ENCODE assay signal across 7 cellular contexts in genomic region chr7:129401968-129402860, GRCh38. TPM values are rescaled to one million over a fixed set of nuclear protein-coding genes. Genes with fewer than 3 reads are reported as not detected.
A peak's percentile ranks its signal among the peaks of the same experiment; 100 is the strongest.
DNase-seq lines count a peak whose midpoint lies in the region; ATAC-seq and TF ChIP-seq lines count a peak whose summit lies in the region.

No MANE protein-coding gene starts in this region.

- CTCF ChIA-PET in WTC11 (lab: Charles Lee) = interaction anchor here (0.7 to 1.7 kb wide), 4 partner anchors 27 to 69 kb away, joined by 4 to 10 read pairs (median 6); partner anchors contain the start of gene STRIP2

- in situ Hi-C loops in GM13976 (cut with MboI; ENCODE audit: low sequenced_read_pairs, unreplicated experiment) = no loop called here

- no peaks in the 10 kb centered on the region for H3K27me3 Mint-ChIP-seq in WTC11 (ENCODE audit: low read depth)
- no peaks in the 10 kb centered on the region for H3K27me3 Mint-ChIP-seq in natural killer cell (ENCODE audit: low read depth in 2 of 2)

- TF ChIP-seq POLR2A in vagina (IDR thresholded peaks at IDR 0.05) = no peak

- H3K4me1 ChIP-seq in vagina = no peaks in the 10 kb centered on the region

- no peak overlapping the region for H3K27ac Mint-ChIP-seq in WTC11
- H3K27ac Mint-ChIP-seq in natural killer cell = no peak overlapping the region

- peak; percentile 61 for ATAC-seq in HG02642 (IDR thresholded peaks at IDR 0.05; ENCODE audit: poor library complexity, unreplicated experiment)
- peak; percentile 51 for ATAC-seq in WTC11
- ATAC-seq in natural killer cell = peak in 2 of 3 donors; percentile 64 to 68
- no peak for ATAC-seq in HG03442 (IDR thresholded peaks at IDR 0.05; ENCODE audit: unreplicated experiment)

- H3K36me3 Mint-ChIP-seq in WTC11 (peaks cover 4% of the 10 kb centered on the region; the same call in 1 of the 2 replicates), natural killer cell (no peaks in the 10 kb centered on the region)

- H3K27me3 ChIP-seq in vagina = no peaks in the 10 kb centered on the region

- TF ChIP-seq CTCF in GM13976 (IDR thresholded peaks at IDR 0.05; ENCODE audit: borderline replicate concordance, control extremely low read depth, extremely low read depth, insufficient read depth, missing control alignments) (peak; percentile 25), WTC11 (IDR thresholded peaks at IDR 0.05) (no peak), natural killer cell (IDR thresholded peaks at IDR 0.05) (peak; percentile 19), vagina (IDR thresholded peaks at IDR 0.05) (no peak)

- intact Hi-C loops in natural killer cell (cut with micrococcal nuclease) (loop anchor here (1.0 kb wide), 1 partner anchor 70 kb away; no protein-coding TSS in a partner anchor), vagina (cut with DNase I) (no loop called here)

- no peak overlapping the region for H3K27ac ChIP-seq in vagina

- no peak overlapping the region for H3K4me3 ChIP-seq in vagina

- H3K4me3 Mint-ChIP-seq in WTC11 (no peak overlapping the region), natural killer cell (no peak overlapping the region)

- POLR2A ChIA-PET in WTC11 (lab: Charles Lee) = interaction anchor here (0.5 kb wide), 1 partner anchor 131 kb away, joined by 5 read pairs; no protein-coding TSS in a partner anchor

- no peaks in the 10 kb centered on the region for H3K9me3 ChIP-seq in vagina

- H3K36me3 ChIP-seq in vagina = peaks cover 0 to 7% of the 10 kb centered on the region in 2 donors

- DNase-seq in GM13976 (ENCODE audit: low spot score) = peak; percentile 35
- DNase-seq in WTC11 (ENCODE audit: low spot score) = no peak
- no peak for DNase-seq in natural killer cell
- no peak for DNase-seq in ureter (ENCODE audit: low spot score)
- DNase-seq in vagina (ENCODE audit: extremely low spot score in 2 of 2) = no peak

- H3K4me1 Mint-ChIP-seq in WTC11 (peaks cover 17% of the 10 kb centered on the region), natural killer cell (peaks cover 0 to 6% of the 10 kb centered on the region in 2 donors)

- H3K9me3 Mint-ChIP-seq in WTC11 = no peaks in the 10 kb centered on the region
- no peaks in the 10 kb centered on the region for H3K9me3 Mint-ChIP-seq in natural killer cell

TF ChIP-seq in WTC11, 78 proteins besides CTCF, POLR2A, EP300 and RAD21:
- no peak for TF ChIP-seq OVOL2 (CRISPR knock-in tag; IDR thresholded peaks at IDR 0.05; ENCODE audit: borderline replicate concordance)
- no peak for TF ChIP-seq TEAD1 (CRISPR knock-in tag; IDR thresholded peaks at IDR 0.05)
- no peak for TF ChIP-seq ZNF423 (CRISPR knock-in tag; IDR thresholded peaks at IDR 0.05)
- no peak for TF ChIP-seq IRF2 (CRISPR knock-in tag; IDR thresholded peaks at IDR 0.05; ENCODE audit: borderline replicate concordance, low read depth)
- TF ChIP-seq FOXP4 (CRISPR knock-in tag; IDR thresholded peaks at IDR 0.05) = no peak
- TF ChIP-seq MLX (CRISPR knock-in tag; IDR thresholded peaks at IDR 0.05) = no peak
- no peak for TF ChIP-seq ELF4 (CRISPR knock-in tag; IDR thresholded peaks at IDR 0.05; ENCODE audit: low read depth)
- no peak for TF ChIP-seq IRF1 (CRISPR knock-in tag; IDR thresholded peaks at IDR 0.05)
- no peak for TF ChIP-seq ERG (CRISPR knock-in tag; IDR thresholded peaks at IDR 0.05)
- TF ChIP-seq ZNF232 (CRISPR knock-in tag; IDR thresholded peaks at IDR 0.05) = no peak
- TF ChIP-seq NR1H2 (CRISPR knock-in tag; IDR thresholded peaks at IDR 0.05) = no peak
- no peak for TF ChIP-seq USF1 (CRISPR knock-in tag; IDR thresholded peaks at IDR 0.05)
- no peak for TF ChIP-seq ZNF512 (CRISPR knock-in tag; IDR thresholded peaks at IDR 0.05; ENCODE audit: borderline replicate concordance)
- no peak for TF ChIP-seq SMAD3 (CRISPR knock-in tag; IDR thresholded peaks at IDR 0.05; ENCODE audit: borderline replicate concordance)
- TF ChIP-seq CREM (CRISPR knock-in tag; IDR thresholded peaks at IDR 0.05) = no peak
- TF ChIP-seq FOXP1 (CRISPR knock-in tag; IDR thresholded peaks at IDR 0.05; ENCODE audit: borderline replicate concordance) = no peak
- TF ChIP-seq MAX (CRISPR knock-in tag; IDR thresholded peaks at IDR 0.05) = no peak
- no peak for TF ChIP-seq TP53 (CRISPR knock-in tag; IDR thresholded peaks at IDR 0.05)
TF ChIP-seq in WTC11: peak in this region for 0.

RNA-seq across cellular contexts. Expression of gene STRIP2, which starts 32.0 kb away (rescaled TPM):
- total RNA-seq in WTC11 (2021) (6.5 to 7.7 TPM (median 7.6 TPM) in 3 replicates), natural killer cell (1 to 10 TPM; 1.7 to 2.3 (median 2.1) TPM), ureter (0.52 TPM), vagina (0.49 TPM)

Comparison
In these comparisons a context has a peak if more than half of its experiments do, and no peak if none do; other contexts are left out.
1. CTCF ChIP-seq: peak in GM13976 (single experiment) and natural killer cell (single experiment); none in WTC11 (single experiment) and vagina (0 of 3).